8 cellular contexts compared by ENCODE assay signal in genomic region chr16:15649727-15650018, GRCh38. TPM values are rescaled to one million over a fixed set of nuclear protein-coding genes. Genes with fewer than 3 reads are reported as not detected.
DNase-seq lines count a peak whose midpoint lies in the region; ATAC-seq, FAIRE-seq and TF ChIP-seq lines count a peak whose summit lies in the region.

No MANE protein-coding gene starts in this region.

- H3K27ac Mint-ChIP-seq in type B pancreatic cell, result peak overlapping the region; percentile 41

- H3K4me1 Mint-ChIP-seq in type B pancreatic cell (ENCODE audit: unreplicated experiment), result peaks cover 7% of the 10 kb centered on the region

- H3K4me1 ChIP-seq in cardiac muscle cell (ENCODE audit: low read depth), result no peaks in the 10 kb centered on the region
- peaks cover 30% of the 10 kb centered on the region for H3K4me1 ChIP-seq in lower lobe of right lung

- no peaks in the 10 kb centered on the region for H3K27me3 ChIP-seq in cardiac muscle cell
- no peaks in the 10 kb centered on the region for H3K27me3 ChIP-seq in lower lobe of right lung (ENCODE audit: low read depth)

- ATAC-seq in Right ventricle myocardium superior (ENCODE audit: poor library complexity), result no peak
- no peak for ATAC-seq in lower lobe of right lung
- ATAC-seq in HG03520 (IDR thresholded peaks at IDR 0.05; ENCODE audit: unreplicated experiment), result no peak

- intact Hi-C loops in Right ventricle myocardium superior (cut with DNase I) (no loop called here), lower lobe of right lung (cut with DNase I) (no loop called here), posterior vena cava (cut with DNase I) (no loop called here)

- peak overlapping the region; percentile 98 for H3K4me3 ChIP-seq in cardiac muscle cell
- peak overlapping the region; percentile 93 for H3K4me3 ChIP-seq in astrocyte of the cerebellum (ENCODE audit: low read depth, low read length)
- peak overlapping the region; percentile 97 for H3K4me3 ChIP-seq in lower lobe of right lung

- in situ Hi-C loops in astrocyte of the cerebellum (cut with HindIII; ENCODE audit: low sequenced_read_pairs), result no loop called here

- TF ChIP-seq CTCF in cardiac muscle cell (IDR thresholded peaks at IDR 0.05; ENCODE audit: low read depth, low read length) (no peak), astrocyte of the cerebellum (IDR thresholded peaks at IDR 0.05; ENCODE audit: low read depth, low read length, missing control alignments) (no peak), lower lobe of right lung (IDR thresholded peaks at IDR 0.05) (no peak), type B pancreatic cell (conservative IDR thresholded peaks at IDR 0.05) (no peak)

- peak overlapping the region; percentile 86 for H3K4me3 Mint-ChIP-seq in type B pancreatic cell

- no peaks in the 10 kb centered on the region for H3K9me3 Mint-ChIP-seq in type B pancreatic cell

- DNase-seq in cardiac muscle cell (ENCODE audit: low read depth in 1 of 2, low spot score in 1 of 2) (no peak), Right ventricle myocardium superior (no peak), astrocyte of the cerebellum (ENCODE audit: low read depth) (no peak), lower lobe of right lung (no peak), type B pancreatic cell (ENCODE audit: extremely low spot score, unreplicated experiment) (no peak), RCC 7860 (ENCODE audit: low spot score) (no peak), posterior vena cava (ENCODE audit: low spot score) (no peak)

- H3K36me3 Mint-ChIP-seq in type B pancreatic cell, result no peaks in the 10 kb centered on the region

- no peaks in the 10 kb centered on the region for H3K27me3 Mint-ChIP-seq in type B pancreatic cell

- peak overlapping the region; percentile 37 for H3K27ac ChIP-seq in cardiac muscle cell
- H3K27ac ChIP-seq in lower lobe of right lung, result peak overlapping the region; percentile 95

- H3K9me3 ChIP-seq in cardiac muscle cell (ENCODE audit: low read depth) (no peaks in the 10 kb centered on the region), lower lobe of right lung (no peaks in the 10 kb centered on the region)

- no peak for FAIRE-seq in RCC 7860 (lab: Jason Lieb, UNC)

- H3K36me3 ChIP-seq in cardiac muscle cell (no peaks in the 10 kb centered on the region), lower lobe of right lung (no peaks in the 10 kb centered on the region)

RNA-seq across cellular contexts. Expression of gene NDE1, which starts 0.4 kb away (rescaled TPM):
- total RNA-seq in cardiac muscle cell, result 10.7 and 41.0 TPM in 2 replicates
- 7.1 and 33.4 TPM in 2 replicates for polyA plus RNA-seq in cardiac muscle cell
- total RNA-seq in Right ventricle myocardium superior, result 12.6 TPM
- total RNA-seq in lower lobe of right lung, result 35.3 TPM
- 34.9 and 76.4 TPM in 2 replicates for total RNA-seq in type B pancreatic cell (ENCODE audit: low replicate concordance)
- total RNA-seq in posterior vena cava, result 10 to 100 TPM; 32.3 to 38.1 TPM

RNA-seq across cellular contexts. Expression of gene MARF1, which starts 6.7 kb away (rescaled TPM):
- total RNA-seq in cardiac muscle cell (10.3 and 14.1 TPM in 2 replicates), Right ventricle myocardium superior (45.2 TPM), lower lobe of right lung (111 TPM), type B pancreatic cell (ENCODE audit: low replicate concordance) (54.6 and 75.4 TPM in 2 replicates), posterior vena cava (10 to 100 TPM; 58.3 to 60.6 TPM)
- polyA plus RNA-seq in cardiac muscle cell, result 6.6 and 8.8 TPM in 2 replicates
